ENCODE assay signal across 1 cellular context in the genomic region with DNA sequence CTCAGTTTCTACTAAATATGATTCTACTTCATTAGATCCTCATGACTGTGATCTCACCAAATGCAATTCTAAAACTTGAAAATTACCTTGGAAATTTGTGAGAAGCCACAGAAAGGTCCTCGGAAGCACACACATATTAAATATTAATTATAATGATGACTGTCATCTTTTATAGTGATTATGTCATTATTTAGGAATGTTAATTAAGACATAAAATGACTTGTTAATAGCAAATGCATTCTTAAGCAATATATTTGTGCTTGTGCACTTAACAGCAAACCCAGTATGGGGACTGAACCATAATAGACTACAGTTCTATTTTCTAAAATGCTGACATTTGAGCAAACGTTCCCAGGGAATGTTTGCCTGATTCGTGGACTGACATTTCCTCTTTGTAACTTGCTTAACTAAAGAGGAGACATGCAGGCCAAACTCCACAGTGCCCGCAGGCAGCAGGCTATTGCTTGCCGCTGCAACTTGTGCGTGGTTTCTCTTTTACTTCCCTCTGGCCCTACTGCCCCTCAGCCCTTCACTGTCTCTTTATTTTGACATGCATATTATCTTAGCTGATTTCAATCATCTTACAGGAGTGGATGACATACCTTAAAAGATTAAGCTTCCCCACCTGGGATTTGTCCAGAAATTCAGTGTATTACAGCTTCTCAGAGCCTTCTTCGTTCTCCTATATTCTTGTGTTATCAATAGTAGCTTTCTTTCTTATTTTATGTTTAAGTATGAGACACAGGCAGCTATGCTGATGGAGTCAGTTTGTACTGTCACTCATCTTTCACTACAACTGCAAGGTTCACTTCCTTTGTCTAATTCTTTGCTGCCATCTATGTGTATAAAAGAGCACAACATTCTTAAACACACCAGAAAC.
A peak's percentile ranks its signal among the peaks of the same experiment; 100 is the strongest.
TF ChIP-seq lines count a peak whose summit lies in the region.

No MANE protein-coding gene starts in this region.

TF ChIP-seq in K562, 482 proteins besides CTCF, POLR2A, EP300 and RAD21 (continued from another document):
- no peak for TF ChIP-seq XRCC4 (IDR thresholded peaks at IDR 0.05; ENCODE audit: extremely low read depth, insufficient read depth, insufficient read length)
- TF ChIP-seq ZNF76 (CRISPR knock-in tag; IDR thresholded peaks at IDR 0.05; ENCODE audit: borderline replicate concordance) = no peak
- TF ChIP-seq, protein P1, sequence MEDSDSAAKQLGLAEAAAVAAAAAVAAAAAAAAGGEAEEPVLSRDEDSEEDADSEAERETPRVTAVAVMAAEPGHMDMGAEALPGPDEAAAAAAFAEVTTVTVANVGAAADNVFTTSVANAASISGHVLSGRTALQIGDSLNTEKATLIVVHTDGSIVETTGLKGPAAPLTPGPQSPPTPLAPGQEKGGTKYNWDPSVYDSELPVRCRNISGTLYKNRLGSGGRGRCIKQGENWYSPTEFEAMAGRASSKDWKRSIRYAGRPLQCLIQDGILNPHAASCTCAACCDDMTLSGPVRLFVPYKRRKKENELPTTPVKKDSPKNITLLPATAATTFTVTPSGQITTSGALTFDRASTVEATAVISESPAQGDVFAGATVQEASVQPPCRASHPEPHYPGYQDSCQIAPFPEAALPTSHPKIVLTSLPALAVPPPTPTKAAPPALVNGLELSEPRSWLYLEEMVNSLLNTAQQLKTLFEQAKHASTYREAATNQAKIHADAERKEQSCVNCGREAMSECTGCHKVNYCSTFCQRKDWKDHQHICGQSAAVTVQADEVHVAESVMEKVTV (CRISPR knock-in tag; IDR thresholded peaks at IDR 0.05) = peak; percentile 67; the same call in 1 of the 2 replicates
- TF ChIP-seq ZFPM2 (CRISPR knock-in tag; IDR thresholded peaks at IDR 0.05) = no peak
- TF ChIP-seq U2AF1 (optimal IDR thresholded peaks at IDR 0.05; ENCODE audit: low read depth, low read length) = no peak
- no peak for TF ChIP-seq HIVEP1 (CRISPR knock-in tag; IDR thresholded peaks at IDR 0.05)
- no peak for TF ChIP-seq NBN (IDR thresholded peaks at IDR 0.05; ENCODE audit: low read depth)
- TF ChIP-seq NFYB (IDR thresholded peaks at IDR 0.05; ENCODE audit: extremely low read depth, insufficient read length) = no peak
- no peak for TF ChIP-seq TAF15 (IDR thresholded peaks at IDR 0.05; ENCODE audit: low read depth, low read length)
- TF ChIP-seq HNRNPL (IDR thresholded peaks at IDR 0.05; ENCODE audit: low read depth, low read length) = no peak
- TF ChIP-seq MEIS2 (IDR thresholded peaks at IDR 0.05; ENCODE audit: partially characterized antibody) = peak; percentile 74
- TF ChIP-seq POLR2AphosphoS2 (IDR thresholded peaks at IDR 0.05; ENCODE audit: low read length) = no peak
- 0 out of 2 replicates have a peak, but pooled peaks have one; percentile 14 for TF ChIP-seq GABPA (tag; conservative IDR thresholded peaks at IDR 0.05; ENCODE audit: low read depth)
- TF ChIP-seq, protein P2, sequence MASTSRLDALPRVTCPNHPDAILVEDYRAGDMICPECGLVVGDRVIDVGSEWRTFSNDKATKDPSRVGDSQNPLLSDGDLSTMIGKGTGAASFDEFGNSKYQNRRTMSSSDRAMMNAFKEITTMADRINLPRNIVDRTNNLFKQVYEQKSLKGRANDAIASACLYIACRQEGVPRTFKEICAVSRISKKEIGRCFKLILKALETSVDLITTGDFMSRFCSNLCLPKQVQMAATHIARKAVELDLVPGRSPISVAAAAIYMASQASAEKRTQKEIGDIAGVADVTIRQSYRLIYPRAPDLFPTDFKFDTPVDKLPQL (IDR thresholded peaks at IDR 0.05; ENCODE audit: extremely low read depth, insufficient read length) = no peak
- no peak for TF ChIP-seq ZNF551 (CRISPR knock-in tag; IDR thresholded peaks at IDR 0.05)
- no peak for TF ChIP-seq GTF2A2 (tag; IDR thresholded peaks at IDR 0.05)
- no peak for TF ChIP-seq HEY1 (CRISPR knock-in tag; IDR thresholded peaks at IDR 0.05; ENCODE audit: borderline replicate concordance)
- no peak for TF ChIP-seq TEAD1 (CRISPR knock-in tag; IDR thresholded peaks at IDR 0.05)
- TF ChIP-seq, protein P3, sequence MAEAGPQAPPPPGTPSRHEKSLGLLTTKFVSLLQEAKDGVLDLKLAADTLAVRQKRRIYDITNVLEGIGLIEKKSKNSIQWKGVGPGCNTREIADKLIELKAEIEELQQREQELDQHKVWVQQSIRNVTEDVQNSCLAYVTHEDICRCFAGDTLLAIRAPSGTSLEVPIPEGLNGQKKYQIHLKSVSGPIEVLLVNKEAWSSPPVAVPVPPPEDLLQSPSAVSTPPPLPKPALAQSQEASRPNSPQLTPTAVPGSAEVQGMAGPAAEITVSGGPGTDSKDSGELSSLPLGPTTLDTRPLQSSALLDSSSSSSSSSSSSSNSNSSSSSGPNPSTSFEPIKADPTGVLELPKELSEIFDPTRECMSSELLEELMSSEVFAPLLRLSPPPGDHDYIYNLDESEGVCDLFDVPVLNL (CRISPR knock-in tag; IDR thresholded peaks at IDR 0.05; ENCODE audit: low read depth) = no peak
- TF ChIP-seq SLC30A9 (CRISPR knock-in tag; IDR thresholded peaks at IDR 0.05) = no peak
- TF ChIP-seq, protein P4, sequence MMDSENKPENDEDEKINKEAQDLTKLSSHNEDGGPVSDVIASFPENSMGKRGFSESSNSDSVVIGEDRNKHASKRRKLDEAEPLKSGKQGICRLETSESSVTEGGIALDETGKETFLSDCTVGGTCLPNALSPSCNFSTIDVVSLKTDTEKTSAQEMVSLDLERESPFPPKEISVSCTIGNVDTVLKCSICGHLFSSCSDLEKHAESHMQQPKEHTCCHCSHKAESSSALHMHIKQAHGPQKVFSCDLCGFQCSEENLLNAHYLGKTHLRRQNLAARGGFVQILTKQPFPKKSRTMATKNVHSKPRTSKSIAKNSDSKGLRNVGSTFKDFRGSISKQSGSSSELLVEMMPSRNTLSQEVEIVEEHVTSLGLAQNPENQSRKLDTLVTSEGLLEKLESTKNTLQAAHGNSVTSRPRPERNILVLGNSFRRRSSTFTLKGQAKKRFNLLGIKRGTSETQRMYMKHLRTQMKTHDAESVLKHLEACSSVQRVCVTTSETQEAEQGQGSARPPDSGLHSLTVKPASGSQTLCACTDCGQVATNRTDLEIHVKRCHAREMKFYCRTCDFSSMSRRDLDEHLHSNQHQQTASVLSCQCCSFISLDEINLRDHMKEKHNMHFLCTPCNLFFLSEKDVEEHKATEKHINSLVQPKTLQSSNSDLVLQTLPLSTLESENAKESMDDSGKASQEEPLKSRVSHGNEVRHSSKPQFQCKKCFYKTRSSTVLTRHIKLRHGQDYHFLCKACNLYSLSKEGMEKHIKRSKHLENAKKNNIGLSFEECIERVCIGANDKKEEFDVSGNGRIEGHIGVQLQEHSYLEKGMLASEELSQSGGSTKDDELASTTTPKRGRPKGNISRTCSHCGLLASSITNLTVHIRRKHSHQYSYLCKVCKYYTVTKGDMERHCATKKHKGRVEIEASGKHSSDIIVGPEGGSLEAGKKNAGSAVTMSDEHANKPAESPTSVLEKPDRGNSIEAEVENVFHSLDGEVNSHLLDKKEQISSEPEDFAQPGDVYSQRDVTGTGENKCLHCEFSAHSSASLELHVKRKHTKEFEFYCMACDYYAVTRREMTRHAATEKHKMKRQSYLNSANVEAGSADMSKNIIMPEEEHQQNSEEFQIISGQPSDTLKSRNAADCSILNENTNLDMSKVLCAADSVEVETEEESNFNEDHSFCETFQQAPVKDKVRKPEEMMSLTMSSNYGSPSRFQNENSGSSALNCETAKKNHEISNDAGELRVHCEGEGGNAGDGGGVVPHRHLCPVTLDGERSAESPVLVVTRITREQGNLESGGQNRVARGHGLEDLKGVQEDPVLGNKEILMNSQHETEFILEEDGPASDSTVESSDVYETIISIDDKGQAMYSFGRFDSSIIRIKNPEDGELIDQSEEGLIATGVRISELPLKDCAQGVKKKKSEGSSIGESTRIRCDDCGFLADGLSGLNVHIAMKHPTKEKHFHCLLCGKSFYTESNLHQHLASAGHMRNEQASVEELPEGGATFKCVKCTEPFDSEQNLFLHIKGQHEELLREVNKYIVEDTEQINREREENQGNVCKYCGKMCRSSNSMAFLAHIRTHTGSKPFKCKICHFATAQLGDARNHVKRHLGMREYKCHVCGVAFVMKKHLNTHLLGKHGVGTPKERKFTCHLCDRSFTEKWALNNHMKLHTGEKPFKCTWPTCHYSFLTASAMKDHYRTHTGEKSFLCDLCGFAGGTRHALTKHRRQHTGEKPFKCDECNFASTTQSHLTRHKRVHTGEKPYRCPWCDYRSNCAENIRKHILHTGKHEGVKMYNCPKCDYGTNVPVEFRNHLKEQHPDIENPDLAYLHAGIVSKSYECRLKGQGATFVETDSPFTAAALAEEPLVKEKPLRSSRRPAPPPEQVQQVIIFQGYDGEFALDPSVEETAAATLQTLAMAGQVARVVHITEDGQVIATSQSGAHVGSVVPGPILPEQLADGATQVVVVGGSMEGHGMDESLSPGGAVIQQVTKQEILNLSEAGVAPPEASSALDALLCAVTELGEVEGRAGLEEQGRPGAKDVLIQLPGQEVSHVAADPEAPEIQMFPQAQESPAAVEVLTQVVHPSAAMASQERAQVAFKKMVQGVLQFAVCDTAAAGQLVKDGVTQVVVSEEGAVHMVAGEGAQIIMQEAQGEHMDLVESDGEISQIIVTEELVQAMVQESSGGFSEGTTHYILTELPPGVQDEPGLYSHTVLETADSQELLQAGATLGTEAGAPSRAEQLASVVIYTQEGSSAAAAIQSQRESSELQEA (IDR thresholded peaks at IDR 0.05; ENCODE audit: low read depth) = no peak
- no peak for TF ChIP-seq ZNF780A (CRISPR knock-in tag; IDR thresholded peaks at IDR 0.05)
- TF ChIP-seq MTA3 (IDR thresholded peaks at IDR 0.05; ENCODE audit: borderline replicate concordance) = no peak
- TF ChIP-seq, protein P5, sequence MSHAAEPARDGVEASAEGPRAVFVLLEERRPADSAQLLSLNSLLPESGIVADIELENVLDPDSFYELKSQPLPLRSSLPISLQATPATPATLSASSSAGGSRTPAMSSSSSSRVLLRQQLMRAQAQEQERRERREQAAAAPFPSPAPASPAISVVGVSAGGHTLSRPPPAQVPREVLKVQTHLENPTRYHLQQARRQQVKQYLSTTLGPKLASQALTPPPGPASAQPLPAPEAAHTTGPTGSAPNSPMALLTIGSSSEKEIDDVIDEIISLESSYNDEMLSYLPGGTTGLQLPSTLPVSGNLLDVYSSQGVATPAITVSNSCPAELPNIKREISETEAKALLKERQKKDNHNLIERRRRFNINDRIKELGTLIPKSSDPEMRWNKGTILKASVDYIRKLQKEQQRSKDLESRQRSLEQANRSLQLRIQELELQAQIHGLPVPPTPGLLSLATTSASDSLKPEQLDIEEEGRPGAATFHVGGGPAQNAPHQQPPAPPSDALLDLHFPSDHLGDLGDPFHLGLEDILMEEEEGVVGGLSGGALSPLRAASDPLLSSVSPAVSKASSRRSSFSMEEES (CRISPR knock-in tag; IDR thresholded peaks at IDR 0.05) = no peak
- TF ChIP-seq, protein P6, sequence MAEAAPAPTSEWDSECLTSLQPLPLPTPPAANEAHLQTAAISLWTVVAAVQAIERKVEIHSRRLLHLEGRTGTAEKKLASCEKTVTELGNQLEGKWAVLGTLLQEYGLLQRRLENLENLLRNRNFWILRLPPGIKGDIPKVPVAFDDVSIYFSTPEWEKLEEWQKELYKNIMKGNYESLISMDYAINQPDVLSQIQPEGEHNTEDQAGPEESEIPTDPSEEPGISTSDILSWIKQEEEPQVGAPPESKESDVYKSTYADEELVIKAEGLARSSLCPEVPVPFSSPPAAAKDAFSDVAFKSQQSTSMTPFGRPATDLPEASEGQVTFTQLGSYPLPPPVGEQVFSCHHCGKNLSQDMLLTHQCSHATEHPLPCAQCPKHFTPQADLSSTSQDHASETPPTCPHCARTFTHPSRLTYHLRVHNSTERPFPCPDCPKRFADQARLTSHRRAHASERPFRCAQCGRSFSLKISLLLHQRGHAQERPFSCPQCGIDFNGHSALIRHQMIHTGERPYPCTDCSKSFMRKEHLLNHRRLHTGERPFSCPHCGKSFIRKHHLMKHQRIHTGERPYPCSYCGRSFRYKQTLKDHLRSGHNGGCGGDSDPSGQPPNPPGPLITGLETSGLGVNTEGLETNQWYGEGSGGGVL (CRISPR knock-in tag; IDR thresholded peaks at IDR 0.05) = no peak
- no peak for TF ChIP-seq ATF7 (IDR thresholded peaks at IDR 0.05)
- peak; percentile 48; the same call in 1 of the 2 replicates for TF ChIP-seq ARID2 (IDR thresholded peaks at IDR 0.05)
- TF ChIP-seq EZH2 (IDR thresholded peaks at IDR 0.05; ENCODE audit: borderline replicate concordance, low read depth, low read length) = no peak
- TF ChIP-seq ZBTB1 (CRISPR knock-in tag; IDR thresholded peaks at IDR 0.05; ENCODE audit: borderline replicate concordance, low read depth) = no peak
- TF ChIP-seq, protein P7, sequence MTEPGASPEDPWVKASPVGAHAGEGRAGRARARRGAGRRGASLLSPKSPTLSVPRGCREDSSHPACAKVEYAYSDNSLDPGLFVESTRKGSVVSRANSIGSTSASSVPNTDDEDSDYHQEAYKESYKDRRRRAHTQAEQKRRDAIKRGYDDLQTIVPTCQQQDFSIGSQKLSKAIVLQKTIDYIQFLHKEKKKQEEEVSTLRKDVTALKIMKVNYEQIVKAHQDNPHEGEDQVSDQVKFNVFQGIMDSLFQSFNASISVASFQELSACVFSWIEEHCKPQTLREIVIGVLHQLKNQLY (CRISPR knock-in tag; conservative IDR thresholded peaks at IDR 0.05) = no peak
- TF ChIP-seq HDAC3 (IDR thresholded peaks at IDR 0.05; ENCODE audit: borderline replicate concordance, partially characterized antibody) = no peak
- no peak for TF ChIP-seq ZNF445 (CRISPR knock-in tag; IDR thresholded peaks at IDR 0.05; ENCODE audit: low read depth)
- TF ChIP-seq ZFP36 (IDR thresholded peaks at IDR 0.05; ENCODE audit: low read depth, low read length, partially characterized antibody) = no peak
- TF ChIP-seq CAMTA2 (CRISPR knock-in tag; conservative IDR thresholded peaks at IDR 0.05) = no peak
- TF ChIP-seq ZKSCAN1 (IDR thresholded peaks at IDR 0.05; ENCODE audit: low read depth, low read length) = no peak
